ENCODE assay signal across 1 cellular context in the genomic region with DNA sequence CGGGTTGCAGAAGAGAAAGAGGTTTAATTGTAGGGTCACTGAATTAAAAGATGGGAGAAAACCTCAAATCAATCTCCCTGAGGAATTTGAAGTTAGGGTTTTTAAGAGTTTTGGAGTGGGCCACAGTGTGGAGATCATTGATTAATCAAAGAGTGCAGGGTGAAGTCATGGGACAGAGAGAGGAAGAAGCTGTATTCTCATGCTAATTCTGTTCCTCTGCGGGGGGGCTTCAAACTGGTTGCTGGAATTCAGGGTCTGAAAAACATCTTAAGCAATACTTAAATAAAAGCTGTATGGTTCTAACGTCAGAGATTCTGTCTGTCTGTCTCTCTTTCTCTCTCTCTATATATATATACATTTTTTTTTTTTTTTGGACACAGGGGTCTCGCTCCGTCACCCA.
TF ChIP-seq lines count a peak whose summit lies in the region.

No MANE protein-coding gene starts in this region.

TF ChIP-seq in GM23338, 12 proteins besides CTCF, POLR2A, EP300 and RAD21 (continued from another document):
- TF ChIP-seq, protein P1, sequence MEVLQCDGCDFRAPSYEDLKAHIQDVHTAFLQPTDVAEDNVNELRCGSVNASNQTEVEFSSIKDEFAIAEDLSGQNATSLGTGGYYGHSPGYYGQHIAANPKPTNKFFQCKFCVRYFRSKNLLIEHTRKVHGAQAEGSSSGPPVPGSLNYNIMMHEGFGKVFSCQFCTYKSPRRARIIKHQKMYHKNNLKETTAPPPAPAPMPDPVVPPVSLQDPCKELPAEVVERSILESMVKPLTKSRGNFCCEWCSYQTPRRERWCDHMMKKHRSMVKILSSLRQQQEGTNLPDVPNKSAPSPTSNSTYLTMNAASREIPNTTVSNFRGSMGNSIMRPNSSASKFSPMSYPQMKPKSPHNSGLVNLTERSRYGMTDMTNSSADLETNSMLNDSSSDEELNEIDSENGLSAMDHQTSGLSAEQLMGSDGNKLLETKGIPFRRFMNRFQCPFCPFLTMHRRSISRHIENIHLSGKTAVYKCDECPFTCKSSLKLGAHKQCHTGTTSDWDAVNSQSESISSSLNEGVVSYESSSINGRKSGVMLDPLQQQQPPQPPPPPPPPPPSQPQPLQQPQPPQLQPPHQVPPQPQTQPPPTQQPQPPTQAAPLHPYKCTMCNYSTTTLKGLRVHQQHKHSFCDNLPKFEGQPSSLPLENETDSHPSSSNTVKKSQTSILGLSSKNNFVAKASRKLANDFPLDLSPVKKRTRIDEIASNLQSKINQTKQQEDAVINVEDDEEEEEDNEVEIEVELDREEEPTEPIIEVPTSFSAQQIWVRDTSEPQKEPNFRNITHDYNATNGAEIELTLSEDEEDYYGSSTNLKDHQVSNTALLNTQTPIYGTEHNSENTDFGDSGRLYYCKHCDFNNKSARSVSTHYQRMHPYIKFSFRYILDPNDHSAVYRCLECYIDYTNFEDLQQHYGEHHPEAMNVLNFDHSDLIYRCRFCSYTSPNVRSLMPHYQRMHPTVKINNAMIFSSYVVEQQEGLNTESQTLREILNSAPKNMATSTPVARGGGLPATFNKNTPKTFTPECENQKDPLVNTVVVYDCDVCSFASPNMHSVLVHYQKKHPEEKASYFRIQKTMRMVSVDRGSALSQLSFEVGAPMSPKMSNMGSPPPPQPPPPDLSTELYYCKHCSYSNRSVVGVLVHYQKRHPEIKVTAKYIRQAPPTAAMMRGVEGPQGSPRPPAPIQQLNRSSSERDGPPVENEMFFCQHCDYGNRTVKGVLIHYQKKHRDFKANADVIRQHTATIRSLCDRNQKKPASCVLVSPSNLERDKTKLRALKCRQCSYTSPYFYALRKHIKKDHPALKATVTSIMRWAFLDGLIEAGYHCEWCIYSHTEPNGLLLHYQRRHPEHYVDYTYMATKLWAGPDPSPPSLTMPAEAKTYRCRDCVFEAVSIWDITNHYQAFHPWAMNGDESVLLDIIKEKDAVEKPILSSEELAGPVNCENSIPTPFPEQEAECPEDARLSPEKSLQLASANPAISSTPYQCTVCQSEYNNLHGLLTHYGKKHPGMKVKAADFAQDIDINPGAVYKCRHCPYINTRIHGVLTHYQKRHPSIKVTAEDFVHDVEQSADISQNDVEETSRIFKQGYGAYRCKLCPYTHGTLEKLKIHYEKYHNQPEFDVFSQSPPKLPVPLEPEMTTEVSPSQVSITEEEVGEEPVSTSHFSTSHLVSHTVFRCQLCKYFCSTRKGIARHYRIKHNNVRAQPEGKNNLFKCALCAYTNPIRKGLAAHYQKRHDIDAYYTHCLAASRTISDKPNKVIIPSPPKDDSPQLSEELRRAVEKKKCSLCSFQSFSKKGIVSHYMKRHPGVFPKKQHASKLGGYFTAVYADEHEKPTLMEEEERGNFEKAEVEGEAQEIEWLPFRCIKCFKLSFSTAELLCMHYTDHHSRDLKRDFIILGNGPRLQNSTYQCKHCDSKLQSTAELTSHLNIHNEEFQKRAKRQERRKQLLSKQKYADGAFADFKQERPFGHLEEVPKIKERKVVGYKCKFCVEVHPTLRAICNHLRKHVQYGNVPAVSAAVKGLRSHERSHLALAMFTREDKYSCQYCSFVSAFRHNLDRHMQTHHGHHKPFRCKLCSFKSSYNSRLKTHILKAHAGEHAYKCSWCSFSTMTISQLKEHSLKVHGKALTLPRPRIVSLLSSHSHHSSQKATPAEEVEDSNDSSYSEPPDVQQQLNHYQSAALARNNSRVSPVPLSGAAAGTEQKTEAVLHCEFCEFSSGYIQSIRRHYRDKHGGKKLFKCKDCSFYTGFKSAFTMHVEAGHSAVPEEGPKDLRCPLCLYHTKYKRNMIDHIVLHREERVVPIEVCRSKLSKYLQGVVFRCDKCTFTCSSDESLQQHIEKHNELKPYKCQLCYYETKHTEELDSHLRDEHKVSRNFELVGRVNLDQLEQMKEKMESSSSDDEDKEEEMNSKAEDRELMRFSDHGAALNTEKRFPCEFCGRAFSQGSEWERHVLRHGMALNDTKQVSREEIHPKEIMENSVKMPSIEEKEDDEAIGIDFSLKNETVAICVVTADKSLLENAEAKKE (CRISPR knock-in tag; IDR thresholded peaks at IDR 0.05), result peak; percentile 67; the same call in 1 of the 2 replicates
- 0 out of 2 replicates have a peak, but pooled peaks have one; percentile 11 for TF ChIP-seq NANOG (IDR thresholded peaks at IDR 0.05; ENCODE audit: borderline replicate concordance)
